ENCODE assay signal across 9 cellular contexts in the genomic region with DNA sequence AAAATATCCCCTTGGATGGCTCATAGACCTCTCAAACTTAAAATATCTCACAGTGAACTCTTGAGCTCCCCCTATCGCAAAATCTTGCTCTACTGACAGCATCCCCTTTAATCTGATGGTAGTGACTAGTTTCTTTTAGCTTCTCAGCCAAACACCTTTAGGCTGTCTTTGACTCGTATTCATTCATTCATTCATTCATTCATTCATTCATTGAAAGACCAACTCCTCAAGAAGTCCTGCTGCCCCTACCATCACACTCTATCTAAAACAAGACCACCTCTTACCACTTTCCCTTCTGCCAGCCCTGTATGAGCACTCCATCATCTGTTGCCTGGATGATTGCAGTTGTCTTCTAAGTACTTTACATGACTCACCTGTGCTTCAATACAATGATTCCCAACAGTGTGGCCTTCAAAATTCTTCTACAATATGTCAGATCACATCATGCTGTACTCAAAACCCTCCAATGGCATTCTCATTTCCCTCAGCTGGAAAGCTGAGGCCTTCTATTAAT. TPM values are rescaled to one million over a fixed set of nuclear protein-coding genes. Genes with fewer than 3 reads are reported as not detected.
DNase-seq lines count a peak whose midpoint lies in the region; ATAC-seq and TF ChIP-seq lines count a peak whose summit lies in the region.
"Had no signal": no experiment of that assay in that cellular context is flagged by ENCODE, and none has a peak within 500 bp of the region (broad histone marks: within the 10 kb centered on the region; RNA-seq: fewer than 3 reads in every experiment).

No MANE protein-coding gene starts in this region.

- no peak for DNase-seq in BE2C
- peak; percentile 18 for DNase-seq in GM20000 (ENCODE audit: low spot score)
- no peak for DNase-seq in Panc1 (ENCODE audit: low read depth, low spot score)
- peak; percentile 97 to 99 for DNase-seq in foreskin keratinocyte
- no peak for DNase-seq in stimulated activated CD4-positive, alpha-beta T cell treated with anti-CD3 and anti-CD28 coated beads, Interleukin-1b, Interleukin-23, amount 100 ng/mL, for 48 hours
- no peak for DNase-seq in left ventricle myocardium inferior
- DNase-seq in NK-92 (lab: John Stamatoyannopoulos, UW; ENCODE audit: unreplicated experiment): no peak
- DNase-seq: immature natural killer cell had no signal

- in situ Hi-C loops in Panc1 (cut with HindIII; ENCODE audit: low pct_unique_long_range_greater_than_20kb, low sequenced_read_pairs): no loop called here

- no peaks in the 10 kb centered on the region for H3K4me1 ChIP-seq in BE2C
- peaks cover 54% of the 10 kb centered on the region for H3K4me1 ChIP-seq in Panc1 (ENCODE audit: control insufficient read depth, insufficient read depth, low read length)
- peaks cover 61% of the 10 kb centered on the region for H3K4me1 ChIP-seq in foreskin keratinocyte
- H3K4me1 ChIP-seq in left ventricle myocardium inferior: peaks cover 40% of the 10 kb centered on the region

- no TSS peak for BruUV-seq in Panc1 (replicated peaks; lab: Mats Ljungman, UMichigan)

- ATAC-seq in Panc1 (no peak), foreskin keratinocyte (peak; percentile 85), HG03469 (IDR thresholded peaks at IDR 0.05; ENCODE audit: unreplicated experiment) (no peak)

- H3K4me3 ChIP-seq in BE2C (ENCODE audit: low read depth, low read length) (no peak overlapping the region), Panc1 (ENCODE audit: low read depth in 2 of 2, low read length in 2 of 2) (no peak overlapping the region), left ventricle myocardium inferior (no peak overlapping the region)

- CTCF ChIA-PET in Panc1 (lab: Charles Lee): interaction anchor here (0.7 to 1.1 kb wide), 3 partner anchors 12 to 86 kb away, joined by 3 to 5 read pairs (median 4); no protein-coding TSS in a partner anchor

- peak; percentile 63 for TF ChIP-seq CTCF in BE2C (IDR thresholded peaks at IDR 0.05; ENCODE audit: low read depth, low read length)
- TF ChIP-seq CTCF in GM20000 (IDR thresholded peaks at IDR 0.05; ENCODE audit: extremely low read depth, missing control alignments): peak; percentile 6
- peak; percentile 77 for TF ChIP-seq CTCF in Panc1 (IDR thresholded peaks at IDR 0.05)
- peak; percentile 75 for TF ChIP-seq CTCF in foreskin keratinocyte (conservative IDR thresholded peaks at IDR 0.05)
- no peak for TF ChIP-seq CTCF in left ventricle myocardium inferior (IDR thresholded peaks at IDR 0.05; ENCODE audit: borderline replicate concordance)

- POLR2A ChIA-PET in Panc1 (lab: Charles Lee): no interaction called here

- H3K9me3 ChIP-seq in BE2C: no peaks in the 10 kb centered on the region
- no peaks in the 10 kb centered on the region for H3K9me3 ChIP-seq in Panc1 (ENCODE audit: control insufficient read depth, insufficient read depth, low read depth, low read length)
- H3K9me3 ChIP-seq in left ventricle myocardium inferior (replicated peaks): no peaks in the 10 kb centered on the region

- intact Hi-C loops in Panc1 (cut with micrococcal nuclease; ENCODE audit: unreplicated experiment): no loop called here
- intact Hi-C loops in left ventricle myocardium inferior (cut with micrococcal nuclease): no loop called here

- H3K27ac ChIP-seq in Panc1 (ENCODE audit: low read length): no peak overlapping the region
- peak overlapping the region; percentile 33 for H3K27ac ChIP-seq in foreskin keratinocyte
- no peak overlapping the region for H3K27ac ChIP-seq in left ventricle myocardium inferior (replicated peaks)

- no peaks in the 10 kb centered on the region for H3K36me3 ChIP-seq in BE2C
- no peaks in the 10 kb centered on the region; the same call in 1 of the 2 replicates for H3K36me3 ChIP-seq in Panc1 (ENCODE audit: control insufficient read depth, insufficient read depth, low read length)
- H3K36me3 ChIP-seq in left ventricle myocardium inferior: no peaks in the 10 kb centered on the region

- H3K27me3 ChIP-seq in BE2C: no peaks in the 10 kb centered on the region
- H3K27me3 ChIP-seq in Panc1 (ENCODE audit: control insufficient read depth, insufficient read depth, low read length): no peaks in the 10 kb centered on the region
- H3K27me3 ChIP-seq in foreskin keratinocyte: no peaks in the 10 kb centered on the region
- no peaks in the 10 kb centered on the region for H3K27me3 ChIP-seq in left ventricle myocardium inferior (ENCODE audit: low read depth)

RNA-seq across cellular contexts. Expression of a gene that starts 46.8 kb away (rescaled TPM):
- 0.09 TPM for polyA plus RNA-seq in BE2C (2012; ENCODE audit: insufficient read depth, insufficient read length, low read depth)
- total RNA-seq in Panc1 (2021; ENCODE audit: unreplicated experiment) (41.8 TPM), foreskin keratinocyte (78.7 and 140 TPM in 2 replicates), left ventricle myocardium inferior (0.80 TPM)
- polyA plus RNA-seq in Panc1 (2012; ENCODE audit: insufficient read length): 10.0 TPM
- polyA plus RNA-seq in foreskin keratinocyte: 9.1 and 14.7 TPM in 2 replicates
- polyA plus RNA-seq: immature natural killer cell had no signal

Comparison
In these comparisons a context has a peak if more than half of its experiments do, and no peak if none do; other contexts are left out.
1. DNase-seq: peak in GM20000 (single experiment) and foreskin keratinocyte (2 of 2); none in BE2C (single experiment), Panc1 (single experiment), stimulated activated CD4-positive, alpha-beta T cell treated with anti-CD3 and anti-CD28 coated beads, Interleukin-1b, Interleukin-23, amount 100 ng/mL, for 48 hours (single experiment), left ventricle myocardium inferior (single experiment) and NK-92 (single experiment).
2. RNA of a gene that starts 46.8 kb away (total RNA-seq): 78.7 to 140 TPM in foreskin keratinocyte and 41.8 TPM in Panc1 (single experiment); 0.80 TPM in left ventricle myocardium inferior (single experiment); every median in the first group is over 10 times any median in the second.